ENCODE assay signal across 30 cellular contexts in the genomic region with DNA sequence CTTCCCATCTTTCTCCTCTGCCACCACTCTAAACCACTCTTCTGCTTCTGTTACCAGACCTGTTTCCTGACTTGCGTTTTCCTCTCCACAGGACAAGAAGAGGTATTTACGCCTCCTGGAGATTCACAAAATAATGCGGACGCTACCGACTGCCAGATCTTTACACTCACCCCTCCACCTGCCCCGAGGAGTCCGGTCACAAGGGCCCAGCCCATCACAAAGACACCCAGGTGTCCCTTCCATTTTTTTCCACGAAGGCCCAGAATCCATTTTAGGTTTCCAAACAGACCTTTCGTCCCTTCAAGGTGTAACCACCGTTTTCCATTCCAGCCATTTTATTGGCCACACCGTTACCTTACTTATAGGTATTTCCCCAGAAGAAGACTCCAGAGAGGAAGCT. TPM values are rescaled to one million over a fixed set of nuclear protein-coding genes. Genes with fewer than 3 reads are reported as not detected.
A peak's percentile ranks its signal among the peaks of the same experiment; 100 is the strongest.
DNase-seq lines count a peak whose midpoint lies in the region; ATAC-seq, FAIRE-seq and TF ChIP-seq lines count a peak whose summit lies in the region.
"Had no signal": no experiment of that assay in that cellular context is flagged by ENCODE, and none has a peak within 500 bp of the region (broad histone marks: within the 10 kb centered on the region; RNA-seq: fewer than 3 reads in every experiment).

No MANE protein-coding gene starts in this region.

- no peak overlapping the region for H2BK20ac ChIP-seq in H1 (ENCODE audit: low read length)

- no peak overlapping the region for H4K91ac ChIP-seq in H1 (replicated peaks; ENCODE audit: insufficient read length, low read length)
- H4K91ac ChIP-seq in trophoblast cell (ENCODE audit: low read depth, low read length): peak overlapping the region; percentile 58

- TF ChIP-seq EP300 in H1 (IDR thresholded peaks at IDR 0.05; ENCODE audit: borderline replicate concordance in 1 of 2, low read depth in 2 of 2, low read length in 2 of 2): no peak

- H3K14ac ChIP-seq in H1 (ENCODE audit: insufficient read length) (no peak overlapping the region), trophoblast cell (ENCODE audit: low read length) (no peak overlapping the region)

- H3K4ac ChIP-seq in H1 (replicated peaks; ENCODE audit: insufficient read length, low read depth, low read length) (no peak overlapping the region), trophoblast cell (ENCODE audit: low read depth, low read length) (no peak overlapping the region)

- TF ChIP-seq CTCF in H1 (IDR thresholded peaks at IDR 0.05; ENCODE audit: control extremely low read depth in 1 of 3, insufficient read depth in 1 of 3, low read depth in 1 of 3, low read length in 3 of 3): no peak

- H3K79me2 ChIP-seq in H1 (ENCODE audit: control insufficient read depth in 1 of 2, insufficient read depth in 2 of 2, low read length in 2 of 2): no peaks in the 10 kb centered on the region
- no peaks in the 10 kb centered on the region for H3K79me2 ChIP-seq in trophoblast cell (ENCODE audit: control insufficient read depth, insufficient read depth, low read length, poor library complexity)

- FAIRE-seq in H1 (lab: Jason Lieb, UNC): no peak
- FAIRE-seq: D721Med, GM12878, GM12892, GM18507 had no signal

- H3K79me1 ChIP-seq in H1 (ENCODE audit: low read depth, low read length): no peaks in the 10 kb centered on the region
- no peaks in the 10 kb centered on the region for H3K79me1 ChIP-seq in trophoblast cell (ENCODE audit: low read length)

- no peak overlapping the region for H3K4me3 Mint-ChIP-seq in activated CD8-positive, alpha-beta memory T cell treated with anti-CD3 and anti-CD28 coated beads, Interleukin-2, amount 10 ng/mL, durations not matched to agents 7 days and 5 days
- H3K4me3 Mint-ChIP-seq: B cell; CD4-positive, alpha-beta T cell; CD8-positive, alpha-beta T cell had no signal

- H3K4me2 ChIP-seq in H1 (ENCODE audit: insufficient read depth in 1 of 2, low read depth in 2 of 2, low read length in 2 of 2) (no peak overlapping the region), trophoblast cell (ENCODE audit: low read length) (no peak overlapping the region)
- H3K4me2 ChIP-seq: A549 had no signal

- H2AFZ ChIP-seq in H1 (ENCODE audit: low read length) (peak overlapping the region; percentile 5; the same call in 1 of the 2 replicates), trophoblast cell (ENCODE audit: insufficient read depth, low read length, poor library complexity) (no peak overlapping the region)

- H3K9me3 Mint-ChIP-seq in activated CD8-positive, alpha-beta memory T cell treated with anti-CD3 and anti-CD28 coated beads, Interleukin-2, amount 10 ng/mL, durations not matched to agents 7 days and 5 days (ENCODE audit: low read depth): no peaks in the 10 kb centered on the region
- H3K9me3 Mint-ChIP-seq: CD4-positive, alpha-beta T cell; CD8-positive, alpha-beta T cell had no signal

- peak overlapping the region; percentile 38 for H3K27ac Mint-ChIP-seq in activated CD8-positive, alpha-beta memory T cell treated with anti-CD3 and anti-CD28 coated beads, Interleukin-2, amount 10 ng/mL, durations not matched to agents 7 days and 5 days
- H3K27ac Mint-ChIP-seq: B cell; CD4-positive, alpha-beta T cell; CD8-positive, alpha-beta T cell had no signal

- no peak overlapping the region for H2BK5ac ChIP-seq in H1 (ENCODE audit: low read depth, low read length)
- no peak overlapping the region for H2BK5ac ChIP-seq in trophoblast cell (ENCODE audit: low read depth, low read length, poor library complexity)

- H3K36me3 ChIP-seq in H1 (ENCODE audit: control insufficient read depth in 2 of 4, insufficient read depth in 4 of 4, low read length in 3 of 4) (no peaks in the 10 kb centered on the region), trophoblast cell (ENCODE audit: control insufficient read depth in 1 of 2, insufficient read depth in 2 of 2, low read length in 2 of 2) (no peaks in the 10 kb centered on the region)
- H3K36me3 ChIP-seq: BLaER1 treated with 17β-estradiol and CSF1 and Interleukin-3, amounts not matched to agents 10 nM and 100 nM had no signal

- H2BK15ac ChIP-seq in H1 (ENCODE audit: low read length): no peak overlapping the region

- H3K4me1 ChIP-seq in H1 (replicated peaks in 1 of 4; ENCODE audit: control insufficient read depth in 3 of 4, insufficient read depth in 4 of 4, low read length in 3 of 4): peaks cover 0 to 5% (median 3%) of the 10 kb centered on the region in 4 experiments; a peak in 2 of 7 replicates
- peaks cover 0 to 4% of the 10 kb centered on the region in 2 experiments for H3K4me1 ChIP-seq in trophoblast cell (ENCODE audit: control insufficient read depth in 1 of 2, insufficient read depth in 2 of 2, low read length in 2 of 2)
- H3K4me1 ChIP-seq: A549 had no signal

- H3K18ac ChIP-seq in H1 (ENCODE audit: extremely low read depth, low read length): no peak overlapping the region
- H3K18ac ChIP-seq in trophoblast cell (ENCODE audit: low read length): no peak overlapping the region

- no peak overlapping the region for H4K12ac ChIP-seq in trophoblast cell (ENCODE audit: low read depth, low read length)

- H3K56ac ChIP-seq in H1 (replicated peaks; ENCODE audit: insufficient read length, low read depth, low read length): no peak overlapping the region

- H3K23ac ChIP-seq in H1 (ENCODE audit: insufficient read length): no peak overlapping the region
- no peak overlapping the region for H3K23ac ChIP-seq in trophoblast cell (ENCODE audit: low read length)

- no peak overlapping the region for H2BK12ac ChIP-seq in H1 (ENCODE audit: low read depth, low read length)
- H2BK12ac ChIP-seq in trophoblast cell (ENCODE audit: low read length): peak overlapping the region; percentile 41

- H4K20me1 ChIP-seq in H1 (replicated peaks in 1 of 2; ENCODE audit: control insufficient read depth in 1 of 2, insufficient read depth in 2 of 2, low read length in 2 of 2): no peaks in the 10 kb centered on the region
- H4K20me1 ChIP-seq: BLaER1 treated with 17β-estradiol and CSF1 and Interleukin-3, amounts not matched to agents 10 nM and 100 nM had no signal

- CTCF ChIA-PET in activated CD8-positive, alpha-beta memory T cell treated with anti-CD3 and anti-CD28 coated beads, Interleukin-2, amount 10 ng/mL, durations not matched to agents 7 days and 5 days (lab: Charles Lee): no interaction called here
- CTCF ChIA-PET in H1 (lab: Charles Lee; ENCODE audit: partially characterized antibody): no interaction called here

- H3K23me2 ChIP-seq in H1 (ENCODE audit: low read depth, low read length): no peaks in the 10 kb centered on the region

- H3K9me3 ChIP-seq in H1 (ENCODE audit: insufficient read depth in 2 of 2, low read depth in 1 of 2, low read length in 1 of 2) (peaks cover 0 to 9% of the 10 kb centered on the region in 2 experiments; a peak in 1 of 4 replicates), trophoblast cell (ENCODE audit: insufficient read depth, low read depth, low read length) (no peaks in the 10 kb centered on the region)
- H3K9me3 ChIP-seq: A549, Caco-2 had no signal

- TF ChIP-seq POLR2A in H1 (IDR thresholded peaks at IDR 0.05; ENCODE audit: control extremely low read depth in 1 of 2, low read depth in 2 of 2, low read length in 2 of 2): no peak

- H3K27me3 ChIP-seq in H1 (replicated peaks in 1 of 4; ENCODE audit: control insufficient read depth in 3 of 4, extremely low read depth in 1 of 4, insufficient read depth in 3 of 4, low read length in 3 of 4): no peaks in the 10 kb centered on the region
- H3K27me3 ChIP-seq in trophoblast cell (ENCODE audit: insufficient read depth, low read length): no peaks in the 10 kb centered on the region
- H3K27me3 ChIP-seq: BLaER1 treated with 17β-estradiol and CSF1 and Interleukin-3, amounts not matched to agents 10 nM and 100 nM had no signal

- H4K8ac ChIP-seq in H1 (ENCODE audit: extremely low read depth, insufficient read depth, low read length) (no peak overlapping the region), trophoblast cell (ENCODE audit: low read depth, low read length) (no peak overlapping the region)

- H3K27ac ChIP-seq in H1 (ENCODE audit: low read depth, low read length) (no peak overlapping the region), trophoblast cell (ENCODE audit: low read depth, low read length) (no peak overlapping the region)
- H3K27ac ChIP-seq: 22Rv1; A549; BLaER1 treated with 17β-estradiol and CSF1 and Interleukin-3, amounts not matched to agents 10 nM and 100 nM; C4-2B had no signal

- peaks cover 28% of the 10 kb centered on the region for H3K4me1 Mint-ChIP-seq in activated CD8-positive, alpha-beta memory T cell treated with anti-CD3 and anti-CD28 coated beads, Interleukin-2, amount 10 ng/mL, durations not matched to agents 7 days and 5 days

- no peak for DNase-seq in activated CD8-positive, alpha-beta memory T cell treated with anti-CD3 and anti-CD28 coated beads, Interleukin-2, amount 10 ng/mL, durations not matched to agents 7 days and 5 days
- DNase-seq in activated CD8-positive, alpha-beta memory T cell treated with anti-CD3 and anti-CD28 coated beads for 24 hours: no peak
- no peak for DNase-seq in H1 (ENCODE audit: low read depth in 1 of 2, low spot score in 2 of 2)
- DNase-seq in trophoblast cell: no peak
- no peak for DNase-seq in islet precursor cell
- DNase-seq: AML-193; Caco-2; Calu3; CD4-positive, alpha-beta T cell; CD8-positive, alpha-beta T cell; DMS 273 treated with DMSO at 0.1 percent for 48 hours; DMS153; DMS53; DMS79; DND-41; EL; GDM1 had no signal

- 88% methylated on average over 11 of the region's 11 CpGs; no CpG with 5 or more reads in 1 of the 2 experiments for WGBS in H1 (ENCODE audit: extremely low coverage in 1 of 2, insufficient coverage in 1 of 2, insufficient read length in 1 of 2, insufficient replicate concordance in 2 of 2, low coverage in 1 of 2, low lambda C conversion rate in 2 of 2, missing lambda C conversion rate in 1 of 2), 2 experiments
- no CpG with 5 or more reads among the region's 11 CpGs for WGBS in trophoblast cell (ENCODE audit: extremely low coverage, insufficient coverage, insufficient read length)

- H3K27me3 Mint-ChIP-seq in activated CD8-positive, alpha-beta memory T cell treated with anti-CD3 and anti-CD28 coated beads, Interleukin-2, amount 10 ng/mL, durations not matched to agents 7 days and 5 days: peaks cover 34% of the 10 kb centered on the region

- H2AK5ac ChIP-seq in H1 (ENCODE audit: low read depth, low read length): no peak overlapping the region
- no peak overlapping the region for H2AK5ac ChIP-seq in trophoblast cell (ENCODE audit: low read length)

- H3K9ac ChIP-seq in H1 (replicated peaks in 1 of 4; ENCODE audit: extremely low read depth in 1 of 4, low read depth in 3 of 4, low read length in 3 of 4): no peak overlapping the region
- no peak overlapping the region for H3K9ac ChIP-seq in trophoblast cell (ENCODE audit: low read length)
- H3K9ac ChIP-seq: BLaER1 treated with 17β-estradiol and CSF1 and Interleukin-3, amounts not matched to agents 10 nM and 100 nM had no signal

- ATAC-seq in activated CD8-positive, alpha-beta memory T cell treated with anti-CD3 and anti-CD28 coated beads, Interleukin-2, amount 10 ng/mL, durations not matched to agents 7 days and 5 days: no peak
- no peak for ATAC-seq in GM21528 (IDR thresholded peaks at IDR 0.05; ENCODE audit: low FRiP score, unreplicated experiment)
- ATAC-seq: A549; CD8-positive, alpha-beta T cell; GM12878 had no signal

- H3K4me3 ChIP-seq in H1 (ENCODE audit: extremely low read depth in 1 of 4, insufficient read depth in 2 of 4, low read depth in 3 of 4, low read length in 4 of 4) (no peak overlapping the region), trophoblast cell (ENCODE audit: low read depth, low read length) (no peak overlapping the region)
- H3K4me3 ChIP-seq: A549; BLaER1 treated with 17β-estradiol and CSF1 and Interleukin-3, amounts not matched to agents 10 nM and 100 nM; GM12878 had no signal

- POLR2A ChIA-PET in H1 (lab: Charles Lee; ENCODE audit: partially characterized antibody): no interaction called here

- H2BK120ac ChIP-seq in H1 (replicated peaks; ENCODE audit: low read depth, low read length) (no peak overlapping the region), trophoblast cell (ENCODE audit: insufficient read depth, low read length, poor library complexity) (no peak overlapping the region)

- H3K36me3 Mint-ChIP-seq in activated CD8-positive, alpha-beta memory T cell treated with anti-CD3 and anti-CD28 coated beads, Interleukin-2, amount 10 ng/mL, durations not matched to agents 7 days and 5 days: peaks cover 5% of the 10 kb centered on the region
- H3K36me3 Mint-ChIP-seq: CD8-positive, alpha-beta T cell had no signal

- no peak overlapping the region for H4K5ac ChIP-seq in H1 (ENCODE audit: insufficient read length, low read depth, low read length)

- no peak for TF ChIP-seq RAD21 in H1 (IDR thresholded peaks at IDR 0.05 in 1 of 2, conservative IDR thresholded peaks at IDR 0.05 in 1 of 2; ENCODE audit: low read depth in 2 of 2, low read length in 2 of 2)

RNA-seq across cellular contexts. Expression of gene ODAPH, which starts 8.2 kb away (rescaled TPM):
- 1 to 10 TPM in 1 of 2 experiments, under 1 TPM in 1; 0.41 to 3.8 TPM for total RNA-seq in activated CD8-positive, alpha-beta memory T cell treated with anti-CD3 and anti-CD28 coated beads, Interleukin-2, amount 10 ng/mL, durations not matched to agents 7 days and 5 days
- total RNA-seq in H1 (2021; fragmentation: NEBNext Ultra II Directional; extraction: Animal tissue kit (Norgen Biotek cat#: 25700)): not detected in 2 replicates
- not detected in 2 replicates for polyA plus RNA-seq in H1 (2011; rRNA removed)
- 0.06 TPM for polyA plus RNA-seq in H1 (2011; cell fraction: cytosol; rRNA removed)
- not detected for polyA plus RNA-seq in H1 (2011; cell fraction: nucleus; rRNA removed)
- polyA plus RNA-seq in H1 (2012, experiment 1 of 2): not detected in 4 replicates
- not detected for polyA plus RNA-seq in H1 (2012, experiment 2 of 2)
- not detected for polyA plus RNA-seq in H1 (2013, experiment 1 of 2)
- polyA plus RNA-seq in H1 (2013, experiment 2 of 2): 0.06 TPM
- not detected in 2 replicates for polyA minus RNA-seq in H1 (2011; rRNA and poly(A)+ RNA removed)
- not detected for polyA minus RNA-seq in H1 (2011; cell fraction: cytosol; rRNA and poly(A)+ RNA removed)
- polyA minus RNA-seq in H1 (2011; cell fraction: nucleus; rRNA and poly(A)+ RNA removed): not detected
- 6.5 and 7.6 TPM in 2 replicates for polyA plus RNA-seq in trophoblast cell (2013)
- total RNA-seq: A172, Caco-2, Calu3, G401 had no signal
- polyA plus RNA-seq: BJ had no signal

RNA-seq across cellular contexts. Expression of gene THAP6, which starts 49.8 kb away (rescaled TPM):
- total RNA-seq in activated CD8-positive, alpha-beta memory T cell treated with anti-CD3 and anti-CD28 coated beads, Interleukin-2, amount 10 ng/mL, durations not matched to agents 7 days and 5 days: 10 to 100 TPM; 16.9 to 20.4 TPM
- total RNA-seq in H1 (2021; fragmentation: NEBNext Ultra II Directional; extraction: Animal tissue kit (Norgen Biotek cat#: 25700)): 8.9 and 9.7 TPM in 2 replicates
- 2.9 and 3.3 TPM in 2 replicates for polyA plus RNA-seq in H1 (2011; rRNA removed)
- 6.9 TPM for polyA plus RNA-seq in H1 (2011; cell fraction: cytosol; rRNA removed)
- 11.2 TPM for polyA plus RNA-seq in H1 (2011; cell fraction: nucleus; rRNA removed)
- polyA plus RNA-seq in H1 (2012, experiment 1 of 2): 5.4 to 8.1 TPM (median 6.7 TPM) in 4 replicates
- 0.62 TPM for polyA plus RNA-seq in H1 (2012, experiment 2 of 2)
- polyA plus RNA-seq in H1 (2013, experiment 1 of 2): 6.1 TPM
- polyA plus RNA-seq in H1 (2013, experiment 2 of 2): 5.6 TPM
- polyA minus RNA-seq in H1 (2011; rRNA and poly(A)+ RNA removed): 8.3 and 10.2 TPM in 2 replicates
- polyA minus RNA-seq in H1 (2011; cell fraction: cytosol; rRNA and poly(A)+ RNA removed): 6.5 TPM
- 30.3 TPM for polyA minus RNA-seq in H1 (2011; cell fraction: nucleus; rRNA and poly(A)+ RNA removed)
- polyA plus RNA-seq in trophoblast cell (2013): 6.4 and 7.5 TPM in 2 replicates

RNA-seq across cellular contexts. Expression of gene RCHY1, which starts 49.8 kb away (rescaled TPM):
- 10 to 100 TPM; 28.5 to 34.1 TPM for total RNA-seq in activated CD8-positive, alpha-beta memory T cell treated with anti-CD3 and anti-CD28 coated beads, Interleukin-2, amount 10 ng/mL, durations not matched to agents 7 days and 5 days
- 39.8 and 44.0 TPM in 2 replicates for total RNA-seq in H1 (2021; fragmentation: NEBNext Ultra II Directional; extraction: Animal tissue kit (Norgen Biotek cat#: 25700))
- polyA plus RNA-seq in H1 (2011; rRNA removed): 19.7 and 30.3 TPM in 2 replicates
- 50.0 TPM for polyA plus RNA-seq in H1 (2011; cell fraction: cytosol; rRNA removed)
- polyA plus RNA-seq in H1 (2011; cell fraction: nucleus; rRNA removed): 8.9 TPM
- polyA plus RNA-seq in H1 (2012, experiment 1 of 2): 52.5 to 76.2 TPM (median 61.2 TPM) in 4 replicates
- 9.6 TPM for polyA plus RNA-seq in H1 (2012, experiment 2 of 2)
- 25.6 TPM for polyA plus RNA-seq in H1 (2013, experiment 1 of 2)
- polyA plus RNA-seq in H1 (2013, experiment 2 of 2): 24.8 TPM
- polyA minus RNA-seq in H1 (2011; rRNA and poly(A)+ RNA removed): 29.9 and 31.8 TPM in 2 replicates
- 18.9 TPM for polyA minus RNA-seq in H1 (2011; cell fraction: cytosol; rRNA and poly(A)+ RNA removed)
- polyA minus RNA-seq in H1 (2011; cell fraction: nucleus; rRNA and poly(A)+ RNA removed): 20.8 TPM
- polyA plus RNA-seq in trophoblast cell (2013): 17.5 and 17.8 TPM in 2 replicates
